ENCODE assay signal across 25 cellular contexts in the genomic region with DNA sequence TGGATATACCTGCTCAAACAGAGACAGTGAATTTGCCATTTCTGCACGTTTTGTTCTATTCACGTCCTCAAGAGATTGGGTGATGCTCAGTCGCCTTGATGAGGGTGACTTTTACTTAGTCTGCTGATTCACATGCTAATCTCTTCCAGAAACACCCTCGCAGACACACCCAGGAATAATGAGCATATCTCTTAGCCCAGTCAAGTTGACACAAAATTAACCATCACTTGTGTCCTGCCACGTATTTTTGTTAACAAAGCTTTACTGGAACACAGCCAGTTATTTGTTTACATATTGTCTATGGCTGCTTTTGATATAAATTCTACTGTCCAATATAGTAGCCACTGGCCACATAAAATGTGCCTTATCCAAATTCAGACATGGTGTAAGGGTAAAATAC.
"Had no signal": no experiment of that assay in that cellular context is flagged by ENCODE, and none has a peak within 500 bp of the region (broad histone marks: within the 10 kb centered on the region; RNA-seq: fewer than 3 reads in every experiment).

No MANE protein-coding gene starts in this region.

- H3K27ac ChIP-seq: HL-60, Peyer's patch, SJCRH30 had no signal

- ATAC-seq: PC-3, Right ventricle myocardium inferior, SK-N-SH treated with all-trans-retinoic acid at 6 μM for 48 hours had no signal

- H3K9me3 ChIP-seq: Peyer's patch, SJCRH30 had no signal

- H3K4me1 ChIP-seq: Peyer's patch, SJCRH30 had no signal

- FAIRE-seq: HTR-8/SVneo had no signal

- DNase-seq: Karpas-422, KG1, MM.1S, NCI-H1048, NCI-H1105, NCI-H1417, NCI-H1436 treated with DMSO at 0.1 percent for 48 hours, NCI-H1694, NCI-H187 treated with DMSO at 0.1 percent for 48 hours, NCI-H2029 treated with DMSO at 0.1 percent for 48 hours, NCI-H2171 treated with DMSO at 0.1 percent for 48 hours, NCI-H345, NCI-H446 treated with DMSO at 0.1 percent for 48 hours, NCI-H510A treated with DMSO at 0.1 percent for 48 hours, NCI-H526, NCI-H82, PC-3, Peyer's patch, SHP77 treated with DMSO at 0.1 percent for 48 hours, SJCRH30, T-helper 1 cell had no signal

- H3K36me3 ChIP-seq: Peyer's patch, SJCRH30 had no signal

- H3K27me3 ChIP-seq: Peyer's patch, SJCRH30 had no signal

- H3K4me3 ChIP-seq: Peyer's patch, SJCRH30 had no signal
